13 cellular contexts compared by ENCODE assay signal in the genomic region with DNA sequence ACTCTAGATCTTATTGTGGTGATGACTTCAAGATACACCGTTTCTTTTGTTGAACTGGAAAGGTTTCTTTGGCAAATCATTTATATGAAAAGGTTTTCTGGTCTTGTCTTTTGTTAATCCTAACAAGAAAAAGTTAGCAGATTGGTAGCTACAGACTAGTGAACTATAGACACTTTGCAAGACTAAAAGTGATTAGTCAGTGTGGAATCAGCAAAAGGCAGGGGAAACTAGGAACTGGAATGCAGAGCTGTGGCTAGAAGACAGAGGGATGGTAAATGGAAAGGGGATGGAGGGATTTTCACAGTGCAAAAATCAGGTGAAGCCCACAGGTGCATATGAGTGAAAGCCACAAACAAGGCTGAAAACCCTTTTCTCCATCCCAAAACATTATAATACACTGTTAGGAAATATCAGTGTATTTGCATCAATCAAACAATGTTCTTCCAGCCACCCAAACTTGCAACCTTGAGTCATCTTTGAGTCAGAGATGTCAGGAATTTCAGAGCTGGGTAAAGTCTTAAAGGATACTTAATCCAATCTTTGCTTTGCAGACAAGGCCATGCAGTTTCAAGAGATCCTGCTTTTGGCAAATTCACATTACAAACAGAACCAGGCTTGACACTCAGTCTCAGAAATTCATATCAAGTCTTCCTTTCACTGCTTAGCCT. TPM values are rescaled to one million over a fixed set of nuclear protein-coding genes. Genes with fewer than 3 reads are reported as not detected.
A peak's percentile ranks its signal among the peaks of the same experiment; 100 is the strongest.
DNase-seq lines count a peak whose midpoint lies in the region; TF ChIP-seq lines count a peak whose summit lies in the region.
"Had no signal": no experiment of that assay in that cellular context is flagged by ENCODE, and none has a peak within 500 bp of the region (broad histone marks: within the 10 kb centered on the region; RNA-seq: fewer than 3 reads in every experiment).

No MANE protein-coding gene starts in this region.

- H3K9me3 Mint-ChIP-seq in MCF 10A (ENCODE audit: unreplicated experiment): no peaks in the 10 kb centered on the region
- H3K9me3 Mint-ChIP-seq in neural progenitor cell: no peaks in the 10 kb centered on the region
- H3K9me3 Mint-ChIP-seq: stimulated activated naive CD8-positive, alpha-beta T cell treated with anti-CD3 and anti-CD28 coated beads, Interleukin-15, Interleukin-2, amounts not matched to agents 100 ng/mL and 50 ng/mL, for 24 hours had no signal

- POLR2A ChIA-PET in MCF 10A (lab: Yijun Ruan, JAX): interaction anchor here (0.6 to 1.3 kb wide), 8 partner anchors 25 to 1853 kb away, joined by 3 to 6 read pairs (median 4); no protein-coding TSS in a partner anchor

- H3K4me1 Mint-ChIP-seq in MCF 10A (ENCODE audit: insufficient read depth, unreplicated experiment): peaks cover 22% of the 10 kb centered on the region
- H3K4me1 Mint-ChIP-seq in neural progenitor cell: no peaks in the 10 kb centered on the region

- H3K27me3 Mint-ChIP-seq in MCF 10A (ENCODE audit: insufficient read depth, unreplicated experiment): no peaks in the 10 kb centered on the region
- H3K27me3 Mint-ChIP-seq in neural progenitor cell (ENCODE audit: insufficient read depth, low read depth): no peaks in the 10 kb centered on the region

- H3F3A ChIP-seq in neural progenitor cell (ENCODE audit: low read depth): no peaks in the 10 kb centered on the region

- H2AFZ ChIP-seq in neural progenitor cell (replicated peaks): no peak overlapping the region

- no peak overlapping the region for H3K4me2 ChIP-seq in neural progenitor cell

- DNase-seq in MCF 10A (ENCODE audit: unreplicated experiment) (peak; percentile 57), breast epithelium (ENCODE audit: low spot score in 2 of 2) (no peak), amniotic epithelial cell (ENCODE audit: low read depth) (peak; percentile 86), fibroblast of villous mesenchyme (ENCODE audit: low read depth) (peak; percentile 20), HT-29 (ENCODE audit: low spot score) (no peak), neural progenitor cell (ENCODE audit: low spot score) (no peak), DMS 273 treated with DMSO at 0.1 percent for 48 hours (lab: John Stamatoyannopoulos, UW) (no peak), uterus (no peak)
- DNase-seq: activated CD8-positive, alpha-beta memory T cell treated with anti-CD3 and anti-CD28 coated beads, Interleukin-2, amount 50 U/mL, for 4 hours; lower lobe of right lung; NCI-H2029 treated with DMSO at 0.1 percent for 48 hours had no signal

- H3K27me3 ChIP-seq in breast epithelium: no peaks in the 10 kb centered on the region
- H3K27me3 ChIP-seq in neural progenitor cell: no peaks in the 10 kb centered on the region
- H3K27me3 ChIP-seq in uterus: no peaks in the 10 kb centered on the region
- H3K27me3 ChIP-seq: ascending aorta had no signal

- H3K9me3 ChIP-seq in breast epithelium: no peaks in the 10 kb centered on the region
- H3K9me3 ChIP-seq in neural progenitor cell (ENCODE audit: low read depth): no peaks in the 10 kb centered on the region
- no peaks in the 10 kb centered on the region for H3K9me3 ChIP-seq in uterus
- H3K9me3 ChIP-seq: ascending aorta, lower lobe of right lung had no signal

- H3K4me1 ChIP-seq in breast epithelium (no peaks in the 10 kb centered on the region), neural progenitor cell (no peaks in the 10 kb centered on the region), uterus (no peaks in the 10 kb centered on the region)
- H3K4me1 ChIP-seq: ascending aorta, lower lobe of right lung had no signal

- no peaks in the 10 kb centered on the region for H3K79me2 ChIP-seq in neural progenitor cell (ENCODE audit: low read depth)

- no peak for TF ChIP-seq CTCF in MCF 10A (IDR thresholded peaks at IDR 0.05; ENCODE audit: unreplicated experiment)
- TF ChIP-seq CTCF in breast epithelium (IDR thresholded peaks at IDR 0.05): no peak
- no peak for TF ChIP-seq CTCF in fibroblast of villous mesenchyme (IDR thresholded peaks at IDR 0.05; ENCODE audit: insufficient read depth, low read depth, low read length)
- no peak for TF ChIP-seq CTCF in neural progenitor cell (IDR thresholded peaks at IDR 0.05)
- TF ChIP-seq CTCF in uterus (IDR thresholded peaks at IDR 0.05): no peak

- no peaks in the 10 kb centered on the region for H4K20me1 ChIP-seq in neural progenitor cell (ENCODE audit: low read depth)

- BruUV-seq in MCF 10A (replicated peaks; lab: Mats Ljungman, UMichigan): no TSS peak

- CTCF ChIA-PET in MCF 10A (lab: Yijun Ruan, JAX): interaction anchor here (0.5 to 1.7 kb wide), 2 partner anchors 522 to 628 kb away, joined by 3 to 4 read pairs; no protein-coding TSS in a partner anchor

- intact Hi-C loops in MCF 10A (cut with micrococcal nuclease): no loop called here
- intact Hi-C loops in breast epithelium (cut with DNase I; ENCODE audit: low total_unique reads): no loop called here
- intact Hi-C loops in uterus (cut with DNase I; ENCODE audit: low total_unique reads): no loop called here

- H3K27ac Mint-ChIP-seq in MCF 10A (ENCODE audit: low read depth, unreplicated experiment) (no peak overlapping the region), neural progenitor cell (no peak overlapping the region)
- H3K27ac Mint-ChIP-seq: stimulated activated naive CD8-positive, alpha-beta T cell treated with anti-CD3 and anti-CD28 coated beads, Interleukin-15, Interleukin-2, amounts not matched to agents 100 ng/mL and 50 ng/mL, for 24 hours had no signal

- TF ChIP-seq POLR2A in breast epithelium (IDR thresholded peaks at IDR 0.05) (no peak), uterus (IDR thresholded peaks at IDR 0.05) (no peak)

- no peak overlapping the region for H3K9ac ChIP-seq in neural progenitor cell

- H3K36me3 Mint-ChIP-seq in MCF 10A (ENCODE audit: insufficient read depth, unreplicated experiment) (no peaks in the 10 kb centered on the region), neural progenitor cell (no peaks in the 10 kb centered on the region)

- H3K4me3 ChIP-seq in breast epithelium (no peak overlapping the region), fibroblast of villous mesenchyme (ENCODE audit: low read depth, low read length) (no peak overlapping the region), neural progenitor cell (no peak overlapping the region), uterus (no peak overlapping the region)
- H3K4me3 ChIP-seq: ascending aorta, lower lobe of right lung had no signal

- H3K36me3 ChIP-seq in breast epithelium: no peaks in the 10 kb centered on the region
- no peaks in the 10 kb centered on the region for H3K36me3 ChIP-seq in neural progenitor cell
- no peaks in the 10 kb centered on the region for H3K36me3 ChIP-seq in uterus
- H3K36me3 ChIP-seq: ascending aorta, lower lobe of right lung had no signal

- no peak overlapping the region for H3K27ac ChIP-seq in breast epithelium
- H3K27ac ChIP-seq in neural progenitor cell: no peak overlapping the region
- no peak overlapping the region for H3K27ac ChIP-seq in uterus
- H3K27ac ChIP-seq: ascending aorta, lower lobe of right lung had no signal

- H3K4me3 Mint-ChIP-seq in MCF 10A (ENCODE audit: unreplicated experiment) (no peak overlapping the region), neural progenitor cell (no peak overlapping the region)
- H3K4me3 Mint-ChIP-seq: stimulated activated naive CD8-positive, alpha-beta T cell treated with anti-CD3 and anti-CD28 coated beads, Interleukin-15, Interleukin-2, amounts not matched to agents 100 ng/mL and 50 ng/mL, for 24 hours had no signal

RNA-seq across cellular contexts. Expression of gene PLK2, which starts 52.7 kb away (rescaled TPM):
- 38.3 and 55.1 TPM in 2 replicates for total RNA-seq in MCF 10A (2022)
- total RNA-seq in breast epithelium: 100 to 1,000 TPM in 2 of 3 donors, 10 to 100 TPM in 1; 29.0 to 384 (median 177) TPM
- 219 and 297 TPM in 2 replicates for total RNA-seq in fibroblast of villous mesenchyme
- 984 and 1,144 TPM in 2 replicates for total RNA-seq in HT-29 (2014; rRNA removed; shearing (Covaris generic))
- total RNA-seq in neural progenitor cell (ENCODE audit: low replicate concordance): 10.1 and 22.5 TPM in 2 replicates
- total RNA-seq in uterus: 100 to 1,000 TPM in 3 of 4 donors, 10 to 100 TPM in 1; 75.6 to 329 (median 147) TPM

Comparison
In these comparisons a context has a peak if more than half of its experiments do, and no peak if none do; other contexts are left out.
1. DNase-seq: peak in MCF 10A (single experiment), amniotic epithelial cell (single experiment) and fibroblast of villous mesenchyme (single experiment); none in breast epithelium (0 of 2), HT-29 (single experiment), neural progenitor cell (single experiment), DMS 273 treated with DMSO at 0.1 percent for 48 hours (single experiment) and uterus (0 of 2).